In the genomic region with DNA sequence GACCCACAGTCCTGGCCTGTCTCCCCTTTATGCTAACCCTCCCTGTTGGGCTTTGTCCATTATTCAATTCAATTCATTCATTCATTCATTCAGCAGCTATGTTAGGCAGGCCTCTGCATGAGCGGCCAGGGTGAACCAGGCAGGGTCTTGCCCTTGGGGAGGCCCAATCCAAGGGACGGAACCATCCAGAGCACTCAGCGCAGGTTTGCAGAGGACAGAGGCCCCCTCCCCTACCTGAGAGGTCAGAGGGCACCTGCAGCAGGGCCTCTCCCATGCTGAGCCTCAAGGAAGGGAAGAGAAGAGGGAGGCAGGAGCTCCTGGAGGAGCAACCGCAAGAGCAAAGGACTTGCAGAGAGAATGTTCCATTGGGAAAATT, we compare ENCODE assay signal across 1 cellular context.
TF ChIP-seq lines count a peak whose summit lies in the region.

No MANE protein-coding gene starts in this region.

TF ChIP-seq in WTC11, 78 proteins besides CTCF, POLR2A, EP300 and RAD21:
- TF ChIP-seq, protein P1, sequence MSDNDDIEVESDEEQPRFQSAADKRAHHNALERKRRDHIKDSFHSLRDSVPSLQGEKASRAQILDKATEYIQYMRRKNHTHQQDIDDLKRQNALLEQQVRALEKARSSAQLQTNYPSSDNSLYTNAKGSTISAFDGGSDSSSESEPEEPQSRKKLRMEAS (CRISPR knock-in tag; IDR thresholded peaks at IDR 0.05), result 0 out of 2 replicates have a peak, but pooled peaks have one; percentile 0
- TF ChIP-seq NR2C2 (CRISPR knock-in tag; IDR thresholded peaks at IDR 0.05), result peak; percentile 72; the same call in 1 of the 2 replicates
- TF ChIP-seq JAZF1 (CRISPR knock-in tag; IDR thresholded peaks at IDR 0.05), result no peak
